ENCODE assay signal across 8 cellular contexts in genomic region chr6:81766482-81767069, GRCh38. TPM values are rescaled to one million over a fixed set of nuclear protein-coding genes. Genes with fewer than 3 reads are reported as not detected.
DNase-seq lines count a peak whose midpoint lies in the region; ATAC-seq, FAIRE-seq and TF ChIP-seq lines count a peak whose summit lies in the region.

No MANE protein-coding gene starts in this region.

- TF ChIP-seq CTCF in kidney (IDR thresholded peaks at IDR 0.05; ENCODE audit: borderline replicate concordance, extremely low read depth, insufficient read depth): no peak
- TF ChIP-seq CTCF in prostate gland (IDR thresholded peaks at IDR 0.05): no peak

- H3K9ac ChIP-seq in SK-N-MC (ENCODE audit: insufficient read length) (peak overlapping the region; percentile 19), kidney (ENCODE audit: low read length in 2 of 2) (no peak overlapping the region)

- no peak for TF ChIP-seq POLR2A in prostate gland (IDR thresholded peaks at IDR 0.05)

- peak overlapping the region; percentile 95 for H3K27ac ChIP-seq in SK-N-MC
- peak overlapping the region in 1 of 2 donors; percentile 7 for H3K27ac ChIP-seq in kidney (ENCODE audit: low read depth in 2 of 2, low read length in 2 of 2)
- no peak overlapping the region for H3K27ac ChIP-seq in prostate gland

- H3K27me3 Mint-ChIP-seq in activated T-cell treated with anti-CD3 and anti-CD28 coated beads, Interleukin-2, amount 50 U/mL, for 24 hours: peaks cover 13% of the 10 kb centered on the region

- WGBS in prostate gland: 9% methylated on average over 3 of the region's 3 CpGs

- H3K9me3 Mint-ChIP-seq in activated T-cell treated with anti-CD3 and anti-CD28 coated beads, Interleukin-2, amount 50 U/mL, for 24 hours: no peaks in the 10 kb centered on the region

- H3K36me3 Mint-ChIP-seq in activated T-cell treated with anti-CD3 and anti-CD28 coated beads, Interleukin-2, amount 50 U/mL, for 24 hours (ENCODE audit: low read depth): no peaks in the 10 kb centered on the region

- no peak overlapping the region for H3K4me3 Mint-ChIP-seq in activated T-cell treated with anti-CD3 and anti-CD28 coated beads, Interleukin-2, amount 50 U/mL, for 24 hours

- intact Hi-C loops in kidney (cut with DNase I): no loop called here
- intact Hi-C loops in prostate gland (cut with DNase I): no loop called here

- FAIRE-seq in kidney (lab: Jason Lieb, UNC): peak; percentile 19

- DNase-seq in GDM1 (lab: John Stamatoyannopoulos, UW) (peak; percentile 64), SK-N-MC (ENCODE audit: low read depth, low spot score) (peak; percentile 97), kidney (no peak), prostate gland (ENCODE audit: low spot score) (no peak), UCSD-AML1 (lab: John Stamatoyannopoulos, UW; ENCODE audit: unreplicated experiment) (no peak)
- no peak for DNase-seq in activated T-cell treated with anti-CD3 and anti-CD28 coated beads, Interleukin-2, amount 50 U/mL, for 24 hours
- no peak for DNase-seq in activated effector memory CD4-positive, alpha-beta T cell treated with Interleukin-2 at 50 U/mL for 16 hours

- H3K4me1 Mint-ChIP-seq in activated T-cell treated with anti-CD3 and anti-CD28 coated beads, Interleukin-2, amount 50 U/mL, for 24 hours (ENCODE audit: low read depth): no peaks in the 10 kb centered on the region

- peak overlapping the region; percentile 59 for H3K4me3 ChIP-seq in SK-N-MC
- no peak overlapping the region for H3K4me3 ChIP-seq in kidney (ENCODE audit: low read length in 2 of 2)
- no peak overlapping the region for H3K4me3 ChIP-seq in prostate gland

- H3K4me1 ChIP-seq in kidney (ENCODE audit: control insufficient read depth in 1 of 2, insufficient read depth in 1 of 2, low read depth in 1 of 2, low read length in 2 of 2) (peaks cover 0 to 4% of the 10 kb centered on the region in 2 donors), prostate gland (replicated peaks) (no peaks in the 10 kb centered on the region)

- no peaks in the 10 kb centered on the region for H3K36me3 ChIP-seq in SK-N-MC (ENCODE audit: insufficient read depth, low read length)
- no peaks in the 10 kb centered on the region for H3K36me3 ChIP-seq in kidney (ENCODE audit: control insufficient read depth in 1 of 2, insufficient read depth in 2 of 2, low read length in 2 of 2)
- H3K36me3 ChIP-seq in prostate gland: no peaks in the 10 kb centered on the region

- H3K9me3 ChIP-seq in SK-N-MC (ENCODE audit: low read depth, low read length): no peaks in the 10 kb centered on the region
- no peaks in the 10 kb centered on the region for H3K9me3 ChIP-seq in kidney (ENCODE audit: control insufficient read depth in 1 of 2, low read length in 2 of 2)
- no peaks in the 10 kb centered on the region for H3K9me3 ChIP-seq in prostate gland

- H3K27ac Mint-ChIP-seq in activated T-cell treated with anti-CD3 and anti-CD28 coated beads, Interleukin-2, amount 50 U/mL, for 24 hours: no peak overlapping the region

- H3K27me3 ChIP-seq in prostate gland (replicated peaks; ENCODE audit: insufficient read depth): no peaks in the 10 kb centered on the region

- ATAC-seq in HG03066 (IDR thresholded peaks at IDR 0.05; ENCODE audit: low read depth, unreplicated experiment): peak; percentile 59

RNA-seq across cellular contexts. Expression of gene TENT5A, which starts 14.1 kb away (rescaled TPM):
- total RNA-seq in kidney (13.4 TPM), prostate gland (10 to 100 TPM; 11.9 to 12.0 TPM)
- polyA plus RNA-seq in kidney (ENCODE audit: insufficient read depth, low read depth, low replicate concordance): 3.2 TPM

Comparison
In these comparisons a context has a peak if more than half of its experiments do, and no peak if none do; other contexts are left out.
1. DNase-seq: peak in GDM1 (single experiment) and SK-N-MC (single experiment); none in kidney (single experiment), activated T-cell treated with anti-CD3 and anti-CD28 coated beads, Interleukin-2, amount 50 U/mL, for 24 hours (single experiment), prostate gland (single experiment), activated effector memory CD4-positive, alpha-beta T cell treated with Interleukin-2 at 50 U/mL for 16 hours (single experiment) and UCSD-AML1 (single experiment).